Comparison of ENCODE assay signal across 1 cellular context in the genomic region with DNA sequence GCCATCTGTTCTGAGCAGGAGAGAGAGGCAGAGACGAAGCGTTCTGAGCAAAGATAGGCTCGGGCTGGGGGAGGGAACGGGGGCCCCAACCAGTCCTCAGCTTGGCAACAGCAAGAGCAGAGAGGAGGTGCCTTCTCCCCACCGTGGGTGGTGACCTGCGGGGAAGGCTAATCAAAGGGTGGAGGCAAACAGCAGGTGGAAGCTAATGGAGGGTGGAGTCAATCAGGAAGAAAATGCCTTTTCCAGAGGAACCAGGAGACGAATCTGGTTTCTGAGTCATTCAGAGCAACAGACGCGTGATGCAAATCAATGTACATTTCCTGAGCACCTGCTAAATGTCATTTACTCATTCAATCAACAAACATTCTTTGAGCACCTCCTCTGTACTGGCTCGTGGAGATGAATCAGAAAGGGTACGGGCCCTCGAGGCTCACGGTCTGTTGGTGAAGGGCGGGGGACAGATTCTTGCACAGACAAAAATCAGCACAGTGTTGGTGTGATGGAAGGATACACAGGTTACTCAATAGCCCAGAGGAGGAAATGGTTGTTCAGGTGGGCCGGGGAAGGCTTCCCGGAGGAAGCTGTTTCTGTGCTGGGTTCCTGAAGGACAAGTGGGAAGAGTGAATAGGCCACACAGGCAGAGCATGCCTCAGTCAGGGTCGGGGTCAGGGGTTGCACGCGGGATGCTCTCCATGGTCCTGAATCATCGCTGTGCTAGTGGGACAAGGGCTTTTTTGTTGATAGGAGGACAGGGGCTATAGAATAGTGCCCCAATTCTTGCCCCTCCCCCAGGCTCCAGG.
TF ChIP-seq lines count a peak whose summit lies in the region.

No MANE protein-coding gene starts in this region.

TF ChIP-seq in HepG2, 621 proteins besides CTCF, POLR2A, EP300 and RAD21 (continued from another document and continues in another):
- TF ChIP-seq, protein P1, sequence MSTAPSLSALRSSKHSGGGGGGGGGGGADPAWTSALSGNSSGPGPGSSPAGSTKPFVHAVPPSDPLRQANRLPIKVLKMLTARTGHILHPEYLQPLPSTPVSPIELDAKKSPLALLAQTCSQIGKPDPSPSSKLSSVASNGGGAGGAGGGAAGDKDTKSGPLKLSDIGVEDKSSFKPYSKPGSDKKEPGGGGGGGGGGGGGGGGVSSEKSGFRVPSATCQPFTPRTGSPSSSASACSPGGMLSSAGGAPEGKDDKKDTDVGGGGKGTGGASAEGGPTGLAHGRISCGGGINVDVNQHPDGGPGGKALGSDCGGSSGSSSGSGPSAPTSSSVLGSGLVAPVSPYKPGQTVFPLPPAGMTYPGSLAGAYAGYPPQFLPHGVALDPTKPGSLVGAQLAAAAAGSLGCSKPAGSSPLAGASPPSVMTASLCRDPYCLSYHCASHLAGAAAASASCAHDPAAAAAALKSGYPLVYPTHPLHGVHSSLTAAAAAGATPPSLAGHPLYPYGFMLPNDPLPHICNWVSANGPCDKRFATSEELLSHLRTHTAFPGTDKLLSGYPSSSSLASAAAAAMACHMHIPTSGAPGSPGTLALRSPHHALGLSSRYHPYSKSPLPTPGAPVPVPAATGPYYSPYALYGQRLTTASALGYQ (CRISPR knock-in tag; IDR thresholded peaks at IDR 0.05), result no peak
- TF ChIP-seq, protein P2, sequence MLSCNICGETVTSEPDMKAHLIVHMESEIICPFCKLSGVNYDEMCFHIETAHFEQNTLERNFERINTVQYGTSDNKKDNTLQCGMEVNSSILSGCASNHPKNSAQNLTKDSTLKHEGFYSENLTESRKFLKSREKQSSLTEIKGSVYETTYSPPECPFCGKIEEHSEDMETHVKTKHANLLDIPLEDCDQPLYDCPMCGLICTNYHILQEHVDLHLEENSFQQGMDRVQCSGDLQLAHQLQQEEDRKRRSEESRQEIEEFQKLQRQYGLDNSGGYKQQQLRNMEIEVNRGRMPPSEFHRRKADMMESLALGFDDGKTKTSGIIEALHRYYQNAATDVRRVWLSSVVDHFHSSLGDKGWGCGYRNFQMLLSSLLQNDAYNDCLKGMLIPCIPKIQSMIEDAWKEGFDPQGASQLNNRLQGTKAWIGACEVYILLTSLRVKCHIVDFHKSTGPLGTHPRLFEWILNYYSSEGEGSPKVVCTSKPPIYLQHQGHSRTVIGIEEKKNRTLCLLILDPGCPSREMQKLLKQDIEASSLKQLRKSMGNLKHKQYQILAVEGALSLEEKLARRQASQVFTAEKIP (CRISPR knock-in tag; IDR thresholded peaks at IDR 0.05; ENCODE audit: borderline replicate concordance), result no peak
- no peak; the same call in 1 of the 2 replicates for TF ChIP-seq ZNF788 (CRISPR knock-in tag; IDR thresholded peaks at IDR 0.05; ENCODE audit: borderline replicate concordance)
- TF ChIP-seq, protein P3, sequence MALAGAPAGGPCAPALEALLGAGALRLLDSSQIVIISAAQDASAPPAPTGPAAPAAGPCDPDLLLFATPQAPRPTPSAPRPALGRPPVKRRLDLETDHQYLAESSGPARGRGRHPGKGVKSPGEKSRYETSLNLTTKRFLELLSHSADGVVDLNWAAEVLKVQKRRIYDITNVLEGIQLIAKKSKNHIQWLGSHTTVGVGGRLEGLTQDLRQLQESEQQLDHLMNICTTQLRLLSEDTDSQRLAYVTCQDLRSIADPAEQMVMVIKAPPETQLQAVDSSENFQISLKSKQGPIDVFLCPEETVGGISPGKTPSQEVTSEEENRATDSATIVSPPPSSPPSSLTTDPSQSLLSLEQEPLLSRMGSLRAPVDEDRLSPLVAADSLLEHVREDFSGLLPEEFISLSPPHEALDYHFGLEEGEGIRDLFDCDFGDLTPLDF (CRISPR knock-in tag; IDR thresholded peaks at IDR 0.05), result peak; percentile 37; the same call in 1 of the 2 replicates
- TF ChIP-seq ZNF670 (CRISPR knock-in tag; IDR thresholded peaks at IDR 0.05; ENCODE audit: borderline replicate concordance), result no peak
- no peak for TF ChIP-seq ZNF280D (CRISPR knock-in tag; IDR thresholded peaks at IDR 0.05)
- TF ChIP-seq, protein P4, sequence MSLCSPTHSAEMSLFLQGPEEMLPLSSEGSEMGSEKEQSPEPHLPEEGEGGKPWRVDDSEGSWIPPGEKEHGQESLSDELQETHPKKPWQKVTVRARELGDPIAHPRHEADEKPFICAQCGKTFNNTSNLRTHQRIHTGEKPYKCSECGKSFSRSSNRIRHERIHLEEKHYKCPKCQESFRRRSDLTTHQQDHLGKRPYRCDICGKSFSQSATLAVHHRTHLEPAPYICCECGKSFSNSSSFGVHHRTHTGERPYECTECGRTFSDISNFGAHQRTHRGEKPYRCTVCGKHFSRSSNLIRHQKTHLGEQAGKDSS (CRISPR knock-in tag; IDR thresholded peaks at IDR 0.05; ENCODE audit: borderline replicate concordance, low read depth), result peak; percentile 39; the same call in 1 of the 2 replicates
- TF ChIP-seq, protein P5, sequence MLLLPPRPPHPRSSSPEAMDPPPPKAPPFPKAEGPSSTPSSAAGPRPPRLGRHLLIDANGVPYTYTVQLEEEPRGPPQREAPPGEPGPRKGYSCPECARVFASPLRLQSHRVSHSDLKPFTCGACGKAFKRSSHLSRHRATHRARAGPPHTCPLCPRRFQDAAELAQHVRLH (CRISPR knock-in tag; IDR thresholded peaks at IDR 0.05; ENCODE audit: borderline replicate concordance, low read depth), result peak; percentile 96
- peak; percentile 84; the same call in 1 of the 2 replicates for TF ChIP-seq ZNF547 (CRISPR knock-in tag; IDR thresholded peaks at IDR 0.05)
- peak; percentile 80; the same call in 1 of the 2 replicates for TF ChIP-seq ZNF33B (CRISPR knock-in tag; IDR thresholded peaks at IDR 0.05)
- TF ChIP-seq, protein P6, sequence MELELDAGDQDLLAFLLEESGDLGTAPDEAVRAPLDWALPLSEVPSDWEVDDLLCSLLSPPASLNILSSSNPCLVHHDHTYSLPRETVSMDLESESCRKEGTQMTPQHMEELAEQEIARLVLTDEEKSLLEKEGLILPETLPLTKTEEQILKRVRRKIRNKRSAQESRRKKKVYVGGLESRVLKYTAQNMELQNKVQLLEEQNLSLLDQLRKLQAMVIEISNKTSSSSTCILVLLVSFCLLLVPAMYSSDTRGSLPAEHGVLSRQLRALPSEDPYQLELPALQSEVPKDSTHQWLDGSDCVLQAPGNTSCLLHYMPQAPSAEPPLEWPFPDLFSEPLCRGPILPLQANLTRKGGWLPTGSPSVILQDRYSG (CRISPR knock-in tag; IDR thresholded peaks at IDR 0.05), result peak; percentile 92; the same call in 1 of the 2 replicates
- TF ChIP-seq CERS6 (CRISPR knock-in tag; IDR thresholded peaks at IDR 0.05), result 0 out of 2 replicates have a peak, but pooled peaks have one; percentile 42
- TF ChIP-seq KLF13 (CRISPR knock-in tag; IDR thresholded peaks at IDR 0.05), result no peak
- TF ChIP-seq PAX8 (CRISPR knock-in tag; IDR thresholded peaks at IDR 0.05; ENCODE audit: borderline replicate concordance), result no peak
- TF ChIP-seq BRD4 (CRISPR knock-in tag; IDR thresholded peaks at IDR 0.05), result no peak
- TF ChIP-seq GLMP (CRISPR knock-in tag; IDR thresholded peaks at IDR 0.05; ENCODE audit: borderline replicate concordance), result peak; percentile 93; the same call in 1 of the 2 replicates
- TF ChIP-seq ZKSCAN8 (CRISPR knock-in tag; IDR thresholded peaks at IDR 0.05; ENCODE audit: borderline replicate concordance), result no peak
- TF ChIP-seq ZSCAN30 (CRISPR knock-in tag; IDR thresholded peaks at IDR 0.05), result peak; percentile 92; the same call in 1 of the 2 replicates
- no peak for TF ChIP-seq ZNF546 (CRISPR knock-in tag; conservative IDR thresholded peaks at IDR 0.05)
- TF ChIP-seq DNMT1 (CRISPR knock-in tag; IDR thresholded peaks at IDR 0.05), result 0 out of 2 replicates have a peak, but pooled peaks have one; percentile 65
- TF ChIP-seq, protein P7, sequence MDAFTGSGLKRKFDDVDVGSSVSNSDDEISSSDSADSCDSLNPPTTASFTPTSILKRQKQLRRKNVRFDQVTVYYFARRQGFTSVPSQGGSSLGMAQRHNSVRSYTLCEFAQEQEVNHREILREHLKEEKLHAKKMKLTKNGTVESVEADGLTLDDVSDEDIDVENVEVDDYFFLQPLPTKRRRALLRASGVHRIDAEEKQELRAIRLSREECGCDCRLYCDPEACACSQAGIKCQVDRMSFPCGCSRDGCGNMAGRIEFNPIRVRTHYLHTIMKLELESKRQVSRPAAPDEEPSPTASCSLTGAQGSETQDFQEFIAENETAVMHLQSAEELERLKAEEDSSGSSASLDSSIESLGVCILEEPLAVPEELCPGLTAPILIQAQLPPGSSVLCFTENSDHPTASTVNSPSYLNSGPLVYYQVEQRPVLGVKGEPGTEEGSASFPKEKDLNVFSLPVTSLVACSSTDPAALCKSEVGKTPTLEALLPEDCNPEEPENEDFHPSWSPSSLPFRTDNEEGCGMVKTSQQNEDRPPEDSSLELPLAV (CRISPR knock-in tag; conservative IDR thresholded peaks at IDR 0.05; ENCODE audit: low read depth), result no peak
- no peak for TF ChIP-seq SRF (IDR thresholded peaks at IDR 0.05; ENCODE audit: low read depth, low read length)
- TF ChIP-seq E2F2 (CRISPR knock-in tag; IDR thresholded peaks at IDR 0.05; ENCODE audit: borderline replicate concordance), result peak; percentile 52; the same call in 1 of the 2 replicates
- TF ChIP-seq ZNF232 (CRISPR knock-in tag; IDR thresholded peaks at IDR 0.05; ENCODE audit: borderline replicate concordance), result peak; percentile 98
- no peak for TF ChIP-seq AFF4 (CRISPR knock-in tag; IDR thresholded peaks at IDR 0.05)
- no peak for TF ChIP-seq GABPA (IDR thresholded peaks at IDR 0.05; ENCODE audit: low read depth, low read length)
- peak; percentile 40; the same call in 1 of the 2 replicates for TF ChIP-seq GABPA (CRISPR knock-in tag; IDR thresholded peaks at IDR 0.05; ENCODE audit: low read depth)
- no peak for TF ChIP-seq ZNF282 (IDR thresholded peaks at IDR 0.05; ENCODE audit: partially characterized antibody)
- TF ChIP-seq ZBTB21 (CRISPR knock-in tag; IDR thresholded peaks at IDR 0.05), result peak; percentile 34; the same call in 1 of the 2 replicates
- TF ChIP-seq ZNF816 (CRISPR knock-in tag; IDR thresholded peaks at IDR 0.05; ENCODE audit: borderline replicate concordance), result peak; percentile 88; the same call in 1 of the 2 replicates
- no peak for TF ChIP-seq CAMTA2 (CRISPR knock-in tag; IDR thresholded peaks at IDR 0.05; ENCODE audit: borderline replicate concordance)
